ENCODE assay signal across 26 cellular contexts in genomic region chr1:30466026-30466425, GRCh38.
"Had no signal": no experiment of that assay in that cellular context is flagged by ENCODE, and none has a peak within 500 bp of the region (broad histone marks: within the 10 kb centered on the region; RNA-seq: fewer than 3 reads in every experiment).

No MANE protein-coding gene starts in this region.

- H3K4me1 ChIP-seq: esophagus squamous epithelium, lower lobe of right lung, neural progenitor cell, parathyroid adenoma, prostate gland, right atrium auricular region, stomach, testis, tibial artery, upper lobe of left lung, uterus had no signal

- H3K4me3 ChIP-seq: esophagus squamous epithelium, lower lobe of right lung, neural progenitor cell, prostate gland, right atrium auricular region, skin epidermis, stomach, testis, tibial artery, upper lobe of left lung, uterus had no signal

- H3K36me3 ChIP-seq: esophagus squamous epithelium, lower lobe of right lung, neural progenitor cell, prostate gland, right atrium auricular region, stomach, tibial artery, upper lobe of left lung, uterus had no signal

- H3K27me3 ChIP-seq: neural progenitor cell, right atrium auricular region, testis, upper lobe of left lung, uterus had no signal

- H3K9me3 ChIP-seq: esophagus squamous epithelium, lower lobe of right lung, prostate gland, right atrium auricular region, testis, tibial artery, upper lobe of left lung, uterus had no signal

- DNase-seq: cerebellar nuclear complex; cortex of kidney; effector memory CD8-positive, alpha-beta T cell; erythroblast; esophagus squamous epithelium; foreskin melanocyte; hypothalamus; immature natural killer cell; islet precursor cell; left ventricle myocardium superior; lower lobe of right lung; stimulated activated CD4-positive, alpha-beta T cell treated with anti-CD3 and anti-CD28 coated beads, Interleukin-15, amount 100 ng/mL, for 24 hours; stimulated activated CD4-positive, alpha-beta T cell treated with anti-CD3 and anti-CD28 coated beads, Interleukin-2, amount 100 ng/mL, for 48 hours; stimulated activated CD8-positive, alpha-beta memory T cell treated with anti-CD3 and anti-CD28 coated beads, Interleukin-4, amount 100 ng/mL, for 48 hours; stimulated activated naive CD4-positive, alpha-beta T cell treated with Interleukin-2 at 50 U/mL for 16 hours; stomach; testis; upper lobe of left lung; uterus had no signal

- H3K9ac ChIP-seq: neural progenitor cell, parathyroid adenoma had no signal

- H3K27ac ChIP-seq: esophagus squamous epithelium, lower lobe of right lung, neural progenitor cell, parathyroid adenoma, prostate gland, right atrium auricular region, skin epidermis, stomach, testis, tibial artery, upper lobe of left lung, uterus had no signal

- FAIRE-seq: endometrium had no signal

- ATAC-seq: effector memory CD8-positive, alpha-beta T cell; left ventricle myocardium superior; lower lobe of right lung had no signal
